Comparison of ENCODE assay signal across 1 cellular context in genomic region chr2:24945907-24946306, GRCh38.
TF ChIP-seq lines count a peak whose summit lies in the region.

No MANE protein-coding gene starts in this region.

TF ChIP-seq in GM23338, 12 proteins besides CTCF, POLR2A, EP300 and RAD21:
- TF ChIP-seq ZNF462 (CRISPR knock-in tag; IDR thresholded peaks at IDR 0.05) (no peak), NANOG (IDR thresholded peaks at IDR 0.05; ENCODE audit: borderline replicate concordance) (no peak), CREB1 (CRISPR knock-in tag; IDR thresholded peaks at IDR 0.05; ENCODE audit: low read depth) (no peak), POLR2AphosphoS5 (IDR thresholded peaks at IDR 0.05; ENCODE audit: low read depth) (no peak), REST (IDR thresholded peaks at IDR 0.05; ENCODE audit: unreplicated experiment) (no peak), JUNB (IDR thresholded peaks at IDR 0.05; ENCODE audit: unreplicated experiment) (no peak), ETS1 (IDR thresholded peaks at IDR 0.05) (no peak), ZNF114 (CRISPR knock-in tag; IDR thresholded peaks at IDR 0.05) (no peak), ZNF331 (CRISPR knock-in tag; IDR thresholded peaks at IDR 0.05; ENCODE audit: low read depth) (no peak)
